In genomic region chr17:63621684-63622570, GRCh38 we compare ENCODE assay signal across 8 cellular contexts. TPM values are rescaled to one million over a fixed set of nuclear protein-coding genes. Genes with fewer than 3 reads are reported as not detected.
A peak's percentile ranks its signal among the peaks of the same experiment; 100 is the strongest.
DNase-seq lines count a peak whose midpoint lies in the region; ATAC-seq, FAIRE-seq and TF ChIP-seq lines count a peak whose summit lies in the region.

Gene MAP3K3 (plus strand): TSS chr17:63622417. CDS start chr17:63622760, 343 bp downstream.

- H2AFZ ChIP-seq in DND-41 (ENCODE audit: low read depth, low read length) = peak within 1 kb of the TSS; percentile 85

- peak; percentile 93 for FAIRE-seq in RCC 7860 (lab: Jason Lieb, UNC)

- H3K9ac ChIP-seq in DND-41 (ENCODE audit: low read depth, low read length) (peak within 1 kb of the TSS; percentile 80), muscle layer of colon (ENCODE audit: low read length) (peak within 1 kb of the TSS; percentile 22)

- H3K27ac Mint-ChIP-seq in activated T-cell treated with anti-CD3 and anti-CD28 coated beads, Interleukin-2, amount 50 U/mL, for 72 hours = peak within 1 kb of the TSS; percentile 92

- peak within 1 kb of the TSS; percentile 46 to 80; a peak in 3 of 4 replicates for H3K4me3 ChIP-seq in DND-41 (ENCODE audit: low read depth in 1 of 2, low read length in 2 of 2)
- peak within 1 kb of the TSS; percentile 62 to 72 for H3K4me3 ChIP-seq in muscle layer of colon (ENCODE audit: low read depth in 1 of 2, low read length in 2 of 2)

- peaks cover 45% of the 10 kb centered on the region for H3K4me1 Mint-ChIP-seq in activated T-cell treated with anti-CD3 and anti-CD28 coated beads, Interleukin-2, amount 50 U/mL, for 72 hours (ENCODE audit: low read depth)

- H3K79me2 ChIP-seq in DND-41 (ENCODE audit: insufficient read depth, low read length) = peaks cover 42% of the 10 kb centered on the region

- H3K4me3 Mint-ChIP-seq in activated T-cell treated with anti-CD3 and anti-CD28 coated beads, Interleukin-2, amount 50 U/mL, for 72 hours = peak within 1 kb of the TSS; percentile 98 to 99

- peaks cover 2% of the 10 kb centered on the region in 2 donors for H3K36me3 Mint-ChIP-seq in activated T-cell treated with anti-CD3 and anti-CD28 coated beads, Interleukin-2, amount 50 U/mL, for 72 hours (ENCODE audit: insufficient read depth in 2 of 2)

- H3K27me3 ChIP-seq in DND-41 (ENCODE audit: insufficient read depth, low read length, poor library complexity) = no peaks in the 10 kb centered on the region
- H3K27me3 ChIP-seq in muscle layer of colon (ENCODE audit: control insufficient read depth in 1 of 2, insufficient read depth in 2 of 2, low read length in 2 of 2) = no peaks in the 10 kb centered on the region

- peak; percentile 92 for ATAC-seq in DND-41 (ENCODE audit: insufficient read depth, low read depth)
- ATAC-seq in GM21786 (IDR thresholded peaks at IDR 0.05; ENCODE audit: unreplicated experiment) = peak; percentile 93
- ATAC-seq in activated T-cell treated with anti-CD3 and anti-CD28 coated beads, Interleukin-2, amount 50 U/mL, for 72 hours (replicated peaks in 1 of 2) = peak; percentile 89 to 90
- ATAC-seq in esophagus mucosa = peak; percentile 99

- H4K20me1 ChIP-seq in DND-41 (ENCODE audit: insufficient read depth, low read length) = peaks cover 32% of the 10 kb centered on the region

- H3K9me3 Mint-ChIP-seq in activated T-cell treated with anti-CD3 and anti-CD28 coated beads, Interleukin-2, amount 50 U/mL, for 72 hours = no peaks in the 10 kb centered on the region

- peak within 1 kb of the TSS; percentile 80 for H3K27ac ChIP-seq in DND-41 (ENCODE audit: low read length)
- peak within 1 kb of the TSS; percentile 59 for H3K27ac ChIP-seq in KOPT-K1 (ENCODE audit: low read depth, low read length, poor library complexity, severe bottlenecking)
- H3K27ac ChIP-seq in muscle layer of colon (ENCODE audit: low read depth, low read length) = peak within 1 kb of the TSS; percentile 89

- no peaks in the 10 kb centered on the region for H3K27me3 Mint-ChIP-seq in activated T-cell treated with anti-CD3 and anti-CD28 coated beads, Interleukin-2, amount 50 U/mL, for 72 hours (ENCODE audit: low read depth)

- peak; percentile 34 for TF ChIP-seq CTCF in DND-41 (IDR thresholded peaks at IDR 0.05; ENCODE audit: borderline replicate concordance, extremely low read depth, low read length, poor library complexity, severe bottlenecking)

- H3K36me3 ChIP-seq in DND-41 (ENCODE audit: insufficient read depth, low read length) (no peaks in the 10 kb centered on the region; the same call in 1 of the 2 replicates), KOPT-K1 (ENCODE audit: insufficient read depth, low read length) (no peaks in the 10 kb centered on the region), muscle layer of colon (ENCODE audit: insufficient read depth, low read length) (no peaks in the 10 kb centered on the region)

- peak; percentile 100 for DNase-seq in DND-41
- DNase-seq in RCC 7860 (ENCODE audit: low spot score) = peak; percentile 100
- DNase-seq in activated T-cell treated with anti-CD3 and anti-CD28 coated beads, Interleukin-2, amount 50 U/mL, for 72 hours = peak; percentile 95 to 98
- peak; percentile 90 for DNase-seq in stimulated activated CD8-positive, alpha-beta memory T cell treated with anti-CD3 and anti-CD28 coated beads, Interleukin-7, amount 100 ng/mL, for 24 hours (ENCODE audit: low read depth)

- peak within 1 kb of the TSS; percentile 90 for H3K4me2 ChIP-seq in DND-41 (ENCODE audit: insufficient read depth, low read length)

- H3K4me1 ChIP-seq in DND-41 (ENCODE audit: insufficient read depth, low read length) = peaks cover 36% of the 10 kb centered on the region
- peaks cover 36% of the 10 kb centered on the region for H3K4me1 ChIP-seq in muscle layer of colon (ENCODE audit: insufficient read depth, low read length)

- H3K9me3 ChIP-seq in DND-41 (ENCODE audit: insufficient read depth, low read length, severe bottlenecking) (no peaks in the 10 kb centered on the region), KOPT-K1 (ENCODE audit: insufficient read depth, low read length, poor library complexity, severe bottlenecking) (no peaks in the 10 kb centered on the region), muscle layer of colon (ENCODE audit: low read length) (no peaks in the 10 kb centered on the region)

RNA-seq across cellular contexts. Expression of gene MAP3K3, which starts in this region (rescaled TPM):
- 10 to 100 TPM; 34.9 to 46.8 TPM for total RNA-seq in activated T-cell treated with anti-CD3 and anti-CD28 coated beads, Interleukin-2, amount 50 U/mL, for 72 hours
- total RNA-seq in esophagus mucosa = 9.2 TPM

Comparison
In these comparisons a context has a peak if more than half of its experiments do, and no peak if none do; other contexts are left out.
1. Peak in every context shown above with its lines: DNase-seq, ATAC-seq, H3K4me3 ChIP-seq and H3K27ac ChIP-seq.